Comparison of ENCODE assay signal across 9 cellular contexts in genomic region chr4:113682730-113683129, GRCh38.
DNase-seq lines count a peak whose midpoint lies in the region; ATAC-seq and TF ChIP-seq lines count a peak whose summit lies in the region.
"Had no signal": no experiment of that assay in that cellular context is flagged by ENCODE, and none has a peak within 500 bp of the region (broad histone marks: within the 10 kb centered on the region; RNA-seq: fewer than 3 reads in every experiment).

No MANE protein-coding gene starts in this region.

- no peak for TF ChIP-seq CTCF in heart right ventricle (IDR thresholded peaks at IDR 0.05)

- no peaks in the 10 kb centered on the region for H3K27me3 ChIP-seq in heart right ventricle
- H3K27me3 ChIP-seq in effector memory CD4-positive, alpha-beta T cell (replicated peaks; ENCODE audit: control insufficient read depth, insufficient read depth, low read length, poor library complexity, severe bottlenecking): no peaks in the 10 kb centered on the region

- 95 to 96% methylated on average over 1 of the region's 1 CpG for WGBS in heart right ventricle, 2 donors

- in situ Hi-C loops in G401 (cut with HindIII; ENCODE audit: low sequenced_read_pairs): no loop called here

- peak overlapping the region in 7 of 10 donors; percentile 13 to 86 (median 75) for H3K27ac ChIP-seq in heart right ventricle
- peak overlapping the region; percentile 1 for H3K27ac ChIP-seq in effector memory CD4-positive, alpha-beta T cell (ENCODE audit: insufficient read depth, low read length, poor library complexity, severe bottlenecking)

- peaks cover 0 to 11% (median 0%) of the 10 kb centered on the region in 11 donors for H3K9me3 ChIP-seq in heart right ventricle
- no peaks in the 10 kb centered on the region for H3K9me3 ChIP-seq in effector memory CD4-positive, alpha-beta T cell (ENCODE audit: control insufficient read depth, low read length)

- H3K4me1 ChIP-seq in heart right ventricle: peaks cover 0 to 77% (median 57%) of the 10 kb centered on the region in 9 donors
- H3K4me1 ChIP-seq in effector memory CD4-positive, alpha-beta T cell (ENCODE audit: control insufficient read depth, insufficient read depth, low read length, poor library complexity, severe bottlenecking): peaks cover 16% of the 10 kb centered on the region

- no peak for DNase-seq in heart right ventricle
- no peak for DNase-seq in cardiac septum (ENCODE audit: low spot score)
- DNase-seq in NCI-H748 (lab: John Stamatoyannopoulos, UW; ENCODE audit: unreplicated experiment): peak; percentile 60
- DNase-seq in effector memory CD4-positive, alpha-beta T cell: no peak
- peak; percentile 39 for DNase-seq in stromal cell of bone marrow (ENCODE audit: low read depth)
- no peak for DNase-seq in SKM-1 (lab: John Stamatoyannopoulos, UW; ENCODE audit: unreplicated experiment)
- no peak for DNase-seq in G401 (ENCODE audit: low spot score)
- DNase-seq: OCI-M1 had no signal

- intact Hi-C loops in heart right ventricle (cut with DNase I): loop anchor here in 6 of 10 donors (5.0 to 10.0 kb wide), 6 partner anchors 45 to 135 kb away; partner anchors contain the start of gene CAMK2D (in 3 of the 6)
- intact Hi-C loops in cardiac septum (cut with DNase I): loop anchor here (5.0 kb wide), 2 partner anchors 125 to 240 kb away; no protein-coding TSS in a partner anchor

- ATAC-seq in heart right ventricle (no peak), HG03135 (IDR thresholded peaks at IDR 0.05; ENCODE audit: unreplicated experiment) (no peak)

- H3K36me3 ChIP-seq in heart right ventricle: no peaks in the 10 kb centered on the region
- no peaks in the 10 kb centered on the region for H3K36me3 ChIP-seq in effector memory CD4-positive, alpha-beta T cell (ENCODE audit: control insufficient read depth, insufficient read depth, low read length)

- H3K4me3 ChIP-seq in heart right ventricle: no peak overlapping the region
- H3K4me3 ChIP-seq in effector memory CD4-positive, alpha-beta T cell (ENCODE audit: insufficient read depth, low read depth, low read length, poor library complexity, severe bottlenecking): no peak overlapping the region

Comparison
In these comparisons a context has a peak if more than half of its experiments do, and no peak if none do; other contexts are left out.
1. DNase-seq: peak in NCI-H748 (single experiment) and stromal cell of bone marrow (single experiment); none in heart right ventricle (0 of 2), cardiac septum (single experiment), effector memory CD4-positive, alpha-beta T cell (0 of 3), SKM-1 (single experiment) and G401 (single experiment).